22 cellular contexts compared by ENCODE assay signal in genomic region chr1:112791723-112792104, GRCh38.
"Had no signal": no experiment of that assay in that cellular context is flagged by ENCODE, and none has a peak within 500 bp of the region (broad histone marks: within the 10 kb centered on the region; RNA-seq: fewer than 3 reads in every experiment).

No MANE protein-coding gene starts in this region.

- H3K36me3 Mint-ChIP-seq: activated naive CD4-positive, alpha-beta T cell treated with anti-CD3 and anti-CD28 coated beads, Interleukin-2, amount 50 U/mL, for 24 hours had no signal

- H3K4me3 Mint-ChIP-seq: activated naive CD4-positive, alpha-beta T cell treated with anti-CD3 and anti-CD28 coated beads, Interleukin-2, amount 50 U/mL, for 24 hours; nephron; T-helper 1 cell treated with Interleukin-12 subunit alpha and Interleukin-12 subunit beta and Interleukin-4 antibody, amounts not matched to agents 30 μg/mL and 1 μg/mL, for 36 hours had no signal

- H3K27ac Mint-ChIP-seq: activated naive CD4-positive, alpha-beta T cell treated with anti-CD3 and anti-CD28 coated beads, Interleukin-2, amount 50 U/mL, for 24 hours; T-helper 1 cell treated with Interleukin-12 subunit alpha and Interleukin-12 subunit beta and Interleukin-4 antibody, amounts not matched to agents 30 μg/mL and 1 μg/mL, for 36 hours had no signal

- H3K4me1 Mint-ChIP-seq: activated naive CD4-positive, alpha-beta T cell treated with anti-CD3 and anti-CD28 coated beads, Interleukin-2, amount 50 U/mL, for 24 hours had no signal

- H3K27me3 ChIP-seq: ascending aorta, heart right ventricle, upper lobe of right lung had no signal

- H3K27me3 Mint-ChIP-seq: activated naive CD4-positive, alpha-beta T cell treated with anti-CD3 and anti-CD28 coated beads, Interleukin-2, amount 50 U/mL, for 24 hours had no signal

- DNase-seq: activated CD4-positive, alpha-beta T cell treated with anti-CD3 and anti-CD28 coated beads for 1 hour; activated CD8-positive, alpha-beta memory T cell treated with anti-CD3 and anti-CD28 coated beads for 24 hours; activated CD8-positive, alpha-beta memory T cell treated with anti-CD3 and anti-CD28 coated beads, Interleukin-2, amount 50 U/mL, for 48 hours; activated effector memory CD4-positive, alpha-beta T cell treated with Interleukin-2 at 50 U/mL for 16 hours; activated T-cell treated with anti-CD3 and anti-CD28 coated beads, Interleukin-2, amount 50 U/mL, for 48 hours; cerebellar nuclear complex; cortex of kidney; heart right ventricle; nucleus accumbens; retina; stimulated activated CD4-positive, alpha-beta T cell treated with anti-CD3 and anti-CD28 coated beads, Interleukin-12 subunit alpha, Interleukin-12 subunit beta, amount 100 ng/mL, for 4 hours; stimulated activated CD4-positive, alpha-beta T cell treated with anti-CD3 and anti-CD28 coated beads, Interleukin-1b, Interleukin-23, amount 100 ng/mL, for 48 hours; stimulated activated CD8-positive, alpha-beta memory T cell treated with anti-CD3 and anti-CD28 coated beads, Interleukin-4, amount 100 ng/mL, for 48 hours; stimulated activated naive CD4-positive, alpha-beta T cell; upper lobe of right lung had no signal

- H3K9me3 Mint-ChIP-seq: activated naive CD4-positive, alpha-beta T cell treated with anti-CD3 and anti-CD28 coated beads, Interleukin-2, amount 50 U/mL, for 24 hours; T-helper 1 cell treated with Interleukin-12 subunit alpha and Interleukin-12 subunit beta and Interleukin-4 antibody, amounts not matched to agents 30 μg/mL and 1 μg/mL, for 36 hours had no signal

- H3K36me3 ChIP-seq: ascending aorta, esophagus muscularis mucosa, heart right ventricle, upper lobe of right lung, WERI-Rb-1 had no signal

- ATAC-seq: heart right ventricle, upper lobe of right lung had no signal

- H3K4me3 ChIP-seq: ascending aorta, esophagus muscularis mucosa, heart right ventricle, upper lobe of right lung had no signal

- H3K27ac ChIP-seq: ascending aorta, esophagus muscularis mucosa, heart right ventricle, upper lobe of right lung, WERI-Rb-1 had no signal

- FAIRE-seq: bronchial epithelial cell had no signal

- H3K4me1 ChIP-seq: ascending aorta, esophagus muscularis mucosa, upper lobe of right lung had no signal

- H3K9me3 ChIP-seq: ascending aorta, esophagus muscularis mucosa, heart right ventricle, upper lobe of right lung had no signal
